In the genomic region with DNA sequence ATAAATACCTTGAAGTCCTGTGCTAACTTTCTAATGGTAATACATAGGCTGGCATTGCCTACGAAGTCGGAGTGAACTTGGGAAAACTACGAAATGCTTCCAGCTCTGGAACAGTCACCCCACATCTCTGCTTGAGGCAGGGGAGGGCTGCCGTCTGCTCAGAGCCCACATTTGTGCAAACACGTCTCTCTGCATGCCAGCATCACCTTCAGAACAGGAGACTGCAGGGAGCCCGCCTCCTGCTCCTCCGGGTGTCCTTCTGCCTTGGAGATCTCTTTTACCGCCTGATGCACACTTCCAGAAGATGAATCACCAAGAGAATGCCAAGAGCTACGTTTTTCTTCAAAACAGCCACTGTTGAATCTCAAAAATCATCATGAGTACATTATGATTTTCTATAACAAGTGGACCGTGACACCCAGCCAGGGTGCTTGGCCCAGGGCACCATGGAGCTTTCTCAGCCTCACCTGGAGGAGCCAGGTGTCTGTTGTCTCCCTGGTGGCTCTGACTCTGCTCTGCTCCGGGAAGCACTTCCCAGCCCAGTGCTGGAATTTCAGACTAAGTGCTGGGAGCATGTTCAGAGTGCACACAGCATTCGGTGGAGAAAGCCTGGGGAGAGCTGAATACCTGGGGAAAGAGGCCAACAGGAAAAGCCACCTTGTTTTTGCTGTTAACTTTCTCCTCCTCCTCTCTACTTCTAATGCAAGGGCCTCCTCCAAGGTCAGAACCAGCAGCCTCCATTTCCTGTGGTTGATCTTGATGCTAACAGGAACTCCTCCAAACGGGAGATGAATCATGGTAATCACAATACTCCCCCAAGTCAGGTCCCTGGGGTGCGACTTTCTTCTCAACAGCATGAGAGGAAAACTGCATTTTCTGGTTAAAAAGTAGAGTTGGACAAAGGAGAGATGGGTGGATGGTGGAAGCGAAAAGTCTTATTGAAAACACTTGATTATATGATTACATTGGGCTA, we compare ENCODE assay signal across 20 cellular contexts.
DNase-seq lines count a peak whose midpoint lies in the region; ATAC-seq and TF ChIP-seq lines count a peak whose summit lies in the region.
"Had no signal": no experiment of that assay in that cellular context is flagged by ENCODE, and none has a peak within 500 bp of the region (broad histone marks: within the 10 kb centered on the region; RNA-seq: fewer than 3 reads in every experiment).

No MANE protein-coding gene starts in this region.

- H3K4me3 ChIP-seq in BLaER1 treated with 17β-estradiol and CSF1 and Interleukin-3, amounts not matched to agents 10 nM and 100 nM = no peak overlapping the region
- H3K4me3 ChIP-seq in RWPE2 (ENCODE audit: severe bottlenecking) (no peak overlapping the region), fibroblast of mammary gland (ENCODE audit: control insufficient read depth, low read depth, low read length) (no peak overlapping the region)
- H3K4me3 ChIP-seq: GM12878, MG63 had no signal

- H3K9ac ChIP-seq in BLaER1 treated with 17β-estradiol and CSF1 and Interleukin-3, amounts not matched to agents 10 nM and 100 nM = no peak overlapping the region
- H3K9ac ChIP-seq: KMS-11 had no signal

- DNase-seq in RWPE2 (ENCODE audit: low spot score) (no peak), fibroblast of mammary gland (ENCODE audit: low read depth) (peak; percentile 28), occipital lobe (lab: John Stamatoyannopoulos, UW) (peak; percentile 62), kidney tubule cell (ENCODE audit: low spot score) (no peak), activated gamma-delta T cell (lab: John Stamatoyannopoulos, UW) (no peak), HuH-7 (ENCODE audit: low spot score) (no peak), AG08395 (ENCODE audit: low spot score) (no peak)
- DNase-seq: 8988T, COR-L47, MG63, NCI-H187 treated with DMSO at 0.1 percent for 48 hours, NCI-H2171, NCI-H774, SHP77 had no signal

- H3K36me3 ChIP-seq in BLaER1 treated with 17β-estradiol and CSF1 and Interleukin-3, amounts not matched to agents 10 nM and 100 nM = no peaks in the 10 kb centered on the region
- H3K36me3 ChIP-seq in RWPE2 (ENCODE audit: low read depth) = no peaks in the 10 kb centered on the region
- H3K36me3 ChIP-seq: MG63 had no signal

- H3K27ac ChIP-seq in BLaER1 treated with 17β-estradiol and CSF1 and Interleukin-3, amounts not matched to agents 10 nM and 100 nM = peak overlapping the region in 3 of 11 experiments; percentile 1 to 20 (median 15); a peak in 1 of 22 replicates
- H3K27ac ChIP-seq in RWPE2 (ENCODE audit: poor library complexity, severe bottlenecking) = no peak overlapping the region
- H3K27ac ChIP-seq: C4-2B, KMS-11 had no signal

- H4K20me1 ChIP-seq in BLaER1 treated with 17β-estradiol and CSF1 and Interleukin-3, amounts not matched to agents 10 nM and 100 nM = no peaks in the 10 kb centered on the region

- no peaks in the 10 kb centered on the region for H3K27me3 ChIP-seq in BLaER1 treated with 17β-estradiol and CSF1 and Interleukin-3, amounts not matched to agents 10 nM and 100 nM
- H3K27me3 ChIP-seq in RWPE2 (ENCODE audit: insufficient read depth, poor library complexity, severe bottlenecking) = peaks cover 3% of the 10 kb centered on the region
- H3K27me3 ChIP-seq: MG63 had no signal

- TF ChIP-seq CTCF in RWPE2 (IDR thresholded peaks at IDR 0.05; ENCODE audit: poor library complexity, severe bottlenecking) = no peak
- no peak for TF ChIP-seq CTCF in fibroblast of mammary gland (conservative IDR thresholded peaks at IDR 0.05; ENCODE audit: control insufficient read depth, insufficient read depth, low read depth, low read length)

- peaks cover 6 to 14% (median 12%) of the 10 kb centered on the region in 10 experiments for H3K4me1 ChIP-seq in BLaER1 treated with 17β-estradiol and CSF1 and Interleukin-3, amounts not matched to agents 10 nM and 100 nM
- H3K4me1 ChIP-seq in RWPE2 (ENCODE audit: insufficient read depth, poor library complexity, severe bottlenecking) = no peaks in the 10 kb centered on the region

- peak; percentile 32; the same call in 1 of the 3 replicates for ATAC-seq in RWPE2 (ENCODE audit: low read depth)
- ATAC-seq: GM12878, HCT116, Panc1 had no signal

- peak overlapping the region; percentile 35 to 78 (median 70) for H3K4me2 ChIP-seq in BLaER1 treated with 17β-estradiol and CSF1 and Interleukin-3, amounts not matched to agents 10 nM and 100 nM
- H3K4me2 ChIP-seq: KMS-11 had no signal

- H3K9me3 ChIP-seq in BLaER1 treated with 17β-estradiol and CSF1 and Interleukin-3, amounts not matched to agents 10 nM and 100 nM (replicated peaks in 1 of 11) = peaks cover 0 to 11% (median 6%) of the 10 kb centered on the region in 11 experiments; a peak in 6 of 22 replicates
- no peaks in the 10 kb centered on the region for H3K9me3 ChIP-seq in RWPE2 (ENCODE audit: severe bottlenecking)
- H3K9me3 ChIP-seq: MG63 had no signal

Comparison
In these comparisons a context has a peak if more than half of its experiments do, and no peak if none do; other contexts are left out.
1. DNase-seq: peak in fibroblast of mammary gland (single experiment) and occipital lobe (single experiment); none in RWPE2 (single experiment), kidney tubule cell (single experiment), activated gamma-delta T cell (single experiment), HuH-7 (single experiment) and AG08395 (single experiment).